In the genomic region with DNA sequence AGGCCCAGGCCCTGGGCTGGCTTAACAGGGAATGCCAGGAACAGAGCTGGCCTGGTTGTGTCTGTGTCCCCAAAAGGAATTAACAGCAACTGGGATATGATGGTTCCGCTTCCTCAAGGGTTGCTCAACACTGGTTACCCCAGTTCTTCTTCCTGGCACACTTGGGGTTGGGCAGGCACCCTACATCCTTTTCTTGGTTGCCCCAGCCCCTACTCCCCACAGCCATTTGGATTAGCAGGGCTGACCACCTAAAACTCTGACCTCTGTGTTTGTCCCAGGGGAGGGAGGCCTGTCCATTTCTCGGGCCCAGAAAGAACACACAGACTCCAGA, we compare ENCODE assay signal across 26 cellular contexts.
"Had no signal": no experiment of that assay in that cellular context is flagged by ENCODE, and none has a peak within 500 bp of the region (broad histone marks: within the 10 kb centered on the region; RNA-seq: fewer than 3 reads in every experiment).

No MANE protein-coding gene starts in this region.

- DNase-seq: activated CD4-positive, alpha-beta T cell treated with anti-CD3 and anti-CD28 coated beads for 36 hours; activated CD4-positive, CD25-positive, alpha-beta regulatory T cell; activated CD8-positive, alpha-beta memory T cell treated with anti-CD3 and anti-CD28 coated beads, Interleukin-2, amount 10 ng/mL, durations not matched to agents 7 days and 5 days; activated CD8-positive, alpha-beta T cell treated with anti-CD3 and anti-CD28 coated beads, Interleukin-2, amount 10 ng/mL, durations not matched to agents 7 days and 5 days; activated naive CD8-positive, alpha-beta T cell treated with anti-CD3 and anti-CD28 coated beads, Interleukin-2, amount 50 U/mL, for 24 hours; activated T-cell treated with anti-CD3 and anti-CD28 coated beads, Interleukin-2, amount 50 U/mL, for 48 hours; amygdala; central memory CD4-positive, alpha-beta T cell; effector memory CD4-positive, alpha-beta T cell; kidney glomerular epithelial cell; left lung; mesendoderm; occipital lobe; right cardiac atrium; stimulated activated CD4-positive, alpha-beta T cell treated with anti-CD3 and anti-CD28 coated beads, Interleukin-12 subunit alpha, Interleukin-12 subunit beta, amount 100 ng/mL, for 4 hours; stimulated activated CD4-positive, alpha-beta T cell treated with anti-CD3 and anti-CD28 coated beads, Interleukin-4, amount 100 ng/mL, for 24 hours; T-helper 1 cell had no signal

- H3K36me3 Mint-ChIP-seq: activated CD8-positive, alpha-beta memory T cell treated with anti-CD3 and anti-CD28 coated beads, Interleukin-2, amount 10 ng/mL, durations not matched to agents 7 days and 5 days; activated naive CD4-positive, alpha-beta T cell treated with anti-CD3 and anti-CD28 coated beads, Interleukin-2, amount 50 U/mL, for 24 hours; stimulated activated effector memory CD8-positive, alpha-beta T cell treated with anti-CD3 and anti-CD28 coated beads, Interleukin-12 subunit alpha, Interleukin-12 subunit beta, amount 100 ng/mL, for 72 hours had no signal

- H3K27ac Mint-ChIP-seq: activated CD4-positive, alpha-beta T cell treated with anti-CD3 and anti-CD28 coated beads for 36 hours; activated CD8-positive, alpha-beta memory T cell treated with anti-CD3 and anti-CD28 coated beads, Interleukin-2, amount 10 ng/mL, durations not matched to agents 7 days and 5 days; activated CD8-positive, alpha-beta T cell treated with anti-CD3 and anti-CD28 coated beads, Interleukin-2, amount 10 ng/mL, durations not matched to agents 7 days and 5 days; activated naive CD4-positive, alpha-beta T cell treated with anti-CD3 and anti-CD28 coated beads, Interleukin-2, amount 50 U/mL, for 24 hours; activated naive CD8-positive, alpha-beta T cell treated with anti-CD3 and anti-CD28 coated beads, Interleukin-2, amount 50 U/mL, for 24 hours; activated T-helper 2 cell treated with anti-CD3 and anti-CD28 coated beads, Interferon-gamma antibody, Interleukin-2, Interleukin-4, amounts not matched to agents 10 μg/mL and 5 μg/mL and 100 μg/mL, durations not matched to agents 14 hours and 24 hours and 36 hours; stimulated activated effector memory CD8-positive, alpha-beta T cell treated with anti-CD3 and anti-CD28 coated beads, Interleukin-12 subunit alpha, Interleukin-12 subunit beta, amount 100 ng/mL, for 72 hours; stimulated activated naive CD8-positive, alpha-beta T cell treated with anti-CD3 and anti-CD28 coated beads, Interleukin-15, Interleukin-2, amounts not matched to agents 100 ng/mL and 50 ng/mL, for 24 hours; T-helper 2 cell treated with Interferon-gamma antibody and Interleukin-4, amounts not matched to agents 5 μg/mL and 100 μg/mL, for 36 hours had no signal

- H3K27me3 ChIP-seq: left lung had no signal

- H3K79me2 ChIP-seq: parathyroid adenoma had no signal

- ATAC-seq: activated CD4-positive, alpha-beta T cell treated with anti-CD3 and anti-CD28 coated beads for 36 hours; activated CD8-positive, alpha-beta memory T cell treated with anti-CD3 and anti-CD28 coated beads, Interleukin-2, amount 10 ng/mL, durations not matched to agents 7 days and 5 days; activated CD8-positive, alpha-beta T cell treated with anti-CD3 and anti-CD28 coated beads, Interleukin-2, amount 10 ng/mL, durations not matched to agents 7 days and 5 days; activated naive CD8-positive, alpha-beta T cell treated with anti-CD3 and anti-CD28 coated beads, Interleukin-2, amount 50 U/mL, for 24 hours; left lung; right cardiac atrium; stimulated activated effector memory CD8-positive, alpha-beta T cell treated with anti-CD3 and anti-CD28 coated beads, Interleukin-12 subunit alpha, Interleukin-12 subunit beta, amount 100 ng/mL, for 72 hours had no signal

- H3K4me3 Mint-ChIP-seq: activated CD4-positive, alpha-beta T cell treated with anti-CD3 and anti-CD28 coated beads for 36 hours; activated CD8-positive, alpha-beta memory T cell treated with anti-CD3 and anti-CD28 coated beads, Interleukin-2, amount 10 ng/mL, durations not matched to agents 7 days and 5 days; activated CD8-positive, alpha-beta T cell treated with anti-CD3 and anti-CD28 coated beads, Interleukin-2, amount 10 ng/mL, durations not matched to agents 7 days and 5 days; activated naive CD4-positive, alpha-beta T cell treated with anti-CD3 and anti-CD28 coated beads, Interleukin-2, amount 50 U/mL, for 24 hours; activated naive CD8-positive, alpha-beta T cell treated with anti-CD3 and anti-CD28 coated beads, Interleukin-2, amount 50 U/mL, for 24 hours; neural crest cell; stimulated activated effector memory CD8-positive, alpha-beta T cell treated with anti-CD3 and anti-CD28 coated beads, Interleukin-12 subunit alpha, Interleukin-12 subunit beta, amount 100 ng/mL, for 72 hours; stimulated activated naive CD8-positive, alpha-beta T cell treated with anti-CD3 and anti-CD28 coated beads, Interleukin-15, Interleukin-2, amounts not matched to agents 100 ng/mL and 50 ng/mL, for 24 hours; T-helper 2 cell treated with Interferon-gamma antibody and Interleukin-4, amounts not matched to agents 5 μg/mL and 100 μg/mL, for 36 hours had no signal

- H3K4me3 ChIP-seq: lung, thoracic aorta had no signal

- H3K27ac ChIP-seq: parathyroid adenoma, thoracic aorta had no signal

- H3K9me3 Mint-ChIP-seq: activated naive CD4-positive, alpha-beta T cell treated with anti-CD3 and anti-CD28 coated beads, Interleukin-2, amount 50 U/mL, for 24 hours; activated naive CD8-positive, alpha-beta T cell treated with anti-CD3 and anti-CD28 coated beads, Interleukin-2, amount 50 U/mL, for 24 hours; activated T-helper 2 cell treated with anti-CD3 and anti-CD28 coated beads, Interferon-gamma antibody, Interleukin-2, Interleukin-4, amounts not matched to agents 10 μg/mL and 5 μg/mL and 100 μg/mL, durations not matched to agents 14 hours and 24 hours and 36 hours; neural crest cell; stimulated activated effector memory CD8-positive, alpha-beta T cell treated with anti-CD3 and anti-CD28 coated beads, Interleukin-12 subunit alpha, Interleukin-12 subunit beta, amount 100 ng/mL, for 72 hours; stimulated activated naive CD8-positive, alpha-beta T cell treated with anti-CD3 and anti-CD28 coated beads, Interleukin-15, Interleukin-2, amounts not matched to agents 100 ng/mL and 50 ng/mL, for 24 hours; T-helper 2 cell treated with Interferon-gamma antibody and Interleukin-4, amounts not matched to agents 5 μg/mL and 100 μg/mL, for 36 hours had no signal

- H3K27me3 Mint-ChIP-seq: activated CD4-positive, alpha-beta T cell treated with anti-CD3 and anti-CD28 coated beads for 36 hours; activated CD8-positive, alpha-beta memory T cell treated with anti-CD3 and anti-CD28 coated beads, Interleukin-2, amount 10 ng/mL, durations not matched to agents 7 days and 5 days; activated naive CD4-positive, alpha-beta T cell treated with anti-CD3 and anti-CD28 coated beads, Interleukin-2, amount 50 U/mL, for 24 hours; activated naive CD8-positive, alpha-beta T cell treated with anti-CD3 and anti-CD28 coated beads, Interleukin-2, amount 50 U/mL, for 24 hours; stimulated activated naive CD8-positive, alpha-beta T cell treated with anti-CD3 and anti-CD28 coated beads, Interleukin-15, Interleukin-2, amounts not matched to agents 100 ng/mL and 50 ng/mL, for 24 hours had no signal

- H3K4me1 Mint-ChIP-seq: activated CD4-positive, alpha-beta T cell treated with anti-CD3 and anti-CD28 coated beads for 36 hours; activated CD8-positive, alpha-beta memory T cell treated with anti-CD3 and anti-CD28 coated beads, Interleukin-2, amount 10 ng/mL, durations not matched to agents 7 days and 5 days; activated naive CD4-positive, alpha-beta T cell treated with anti-CD3 and anti-CD28 coated beads, Interleukin-2, amount 50 U/mL, for 24 hours; activated naive CD8-positive, alpha-beta T cell treated with anti-CD3 and anti-CD28 coated beads, Interleukin-2, amount 50 U/mL, for 24 hours; neural crest cell; stimulated activated effector memory CD8-positive, alpha-beta T cell treated with anti-CD3 and anti-CD28 coated beads, Interleukin-12 subunit alpha, Interleukin-12 subunit beta, amount 100 ng/mL, for 72 hours had no signal

- H3K4me1 ChIP-seq: parathyroid adenoma had no signal

- H3K9me3 ChIP-seq: left lung, thoracic aorta had no signal

- H2AFZ ChIP-seq: parathyroid adenoma had no signal
